In genomic region chr17:63295839-63296590, GRCh38 we compare ENCODE assay signal across 11 cellular contexts.
"Had no signal": no experiment of that assay in that cellular context is flagged by ENCODE, and none has a peak within 500 bp of the region (broad histone marks: within the 10 kb centered on the region; RNA-seq: fewer than 3 reads in every experiment).

No MANE protein-coding gene starts in this region.

- H3K4me3 ChIP-seq: hepatocyte, left ventricle myocardium inferior had no signal

- H3K27me3 ChIP-seq: brain microvascular endothelial cell, hepatocyte had no signal

- DNase-seq: activated CD4-positive, alpha-beta T cell treated with anti-CD3 and anti-CD28 coated beads for 1 hour; activated naive CD4-positive, alpha-beta T cell treated with Interleukin-2 at 50 U/mL for 16 hours; amniotic stem cell; kidney; left ventricle myocardium inferior; mesenchymal stem cell; occipital lobe; T-helper 9 cell had no signal

- ATAC-seq: sciatic nerve had no signal

- H3K27ac ChIP-seq: hepatocyte, left ventricle myocardium inferior had no signal

- H3K4me1 ChIP-seq: left ventricle myocardium inferior had no signal
